8 cellular contexts compared by ENCODE assay signal in the genomic region with DNA sequence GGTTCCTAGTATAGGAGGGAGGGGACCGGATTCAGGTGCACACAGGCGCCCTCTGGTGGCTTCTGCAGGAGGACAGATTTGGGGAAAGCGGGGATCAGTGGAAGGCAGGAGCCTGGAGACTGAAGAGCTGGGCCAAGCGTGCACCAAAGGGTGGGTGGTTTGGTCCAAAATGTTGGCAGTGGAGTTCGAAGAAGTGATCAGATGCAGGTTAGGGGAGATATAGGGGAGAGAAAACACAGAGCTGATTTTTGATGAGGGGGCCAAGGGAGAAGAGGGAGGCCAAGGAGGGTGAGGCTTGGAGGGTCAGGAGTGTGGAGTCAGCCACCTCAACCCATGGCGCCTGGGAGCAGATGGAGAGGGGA. TPM values are rescaled to one million over a fixed set of nuclear protein-coding genes. Genes with fewer than 3 reads are reported as not detected.
DNase-seq lines count a peak whose midpoint lies in the region; ATAC-seq and TF ChIP-seq lines count a peak whose summit lies in the region.

No MANE protein-coding gene starts in this region.

- no peak for ATAC-seq in GM21515 (IDR thresholded peaks at IDR 0.05; ENCODE audit: unreplicated experiment)

- H3K36me3 Mint-ChIP-seq in stimulated activated naive CD8-positive, alpha-beta T cell treated with anti-CD3 and anti-CD28 coated beads, Interleukin-15, Interleukin-2, amounts not matched to agents 100 ng/mL and 50 ng/mL, for 24 hours (ENCODE audit: low read depth), result no peaks in the 10 kb centered on the region

- no peaks in the 10 kb centered on the region for H3K9me2 ChIP-seq in DOHH2 (replicated peaks; ENCODE audit: control insufficient read depth, low read length)

- TF ChIP-seq POLR2A in Peyer's patch (IDR thresholded peaks at IDR 0.05), result no peak

- H3K79me2 ChIP-seq in DOHH2 (ENCODE audit: control insufficient read depth, low read length), result peaks cover 2% of the 10 kb centered on the region; the same call in 1 of the 2 replicates

- H3K4me1 Mint-ChIP-seq in stimulated activated naive CD8-positive, alpha-beta T cell treated with anti-CD3 and anti-CD28 coated beads, Interleukin-15, Interleukin-2, amounts not matched to agents 100 ng/mL and 50 ng/mL, for 24 hours (ENCODE audit: low read depth), result peaks cover 19% of the 10 kb centered on the region

- peak; percentile 68 for DNase-seq in LHCN-M2 (ENCODE audit: low read depth)
- peak; percentile 83 to 93 (median 89) for DNase-seq in Peyer's patch
- DNase-seq in activated T-cell treated with anti-CD3 and anti-CD28 coated beads, Interleukin-2, amount 50 U/mL, for 48 hours, result peak; percentile 90 to 91
- DNase-seq in fibroblast of peridontal ligament (ENCODE audit: extremely low read depth), result peak; percentile 77

- H3K27ac ChIP-seq in DOHH2 (ENCODE audit: low read depth, low read length) (no peak overlapping the region), Peyer's patch (peak overlapping the region in 1 of 4 donors; percentile 7)

- H3K9me3 ChIP-seq in DOHH2 (ENCODE audit: control insufficient read depth, insufficient read depth, low read length), result no peaks in the 10 kb centered on the region
- no peaks in the 10 kb centered on the region for H3K9me3 ChIP-seq in Peyer's patch
- no peaks in the 10 kb centered on the region for H3K9me3 ChIP-seq in neuron (ENCODE audit: low read length)

- H3K27ac Mint-ChIP-seq in stimulated activated naive CD8-positive, alpha-beta T cell treated with anti-CD3 and anti-CD28 coated beads, Interleukin-15, Interleukin-2, amounts not matched to agents 100 ng/mL and 50 ng/mL, for 24 hours, result peak overlapping the region; percentile 46

- H3K4me1 ChIP-seq in DOHH2 (ENCODE audit: control insufficient read depth, low read length), result peaks cover 39% of the 10 kb centered on the region
- H3K4me1 ChIP-seq in Peyer's patch, result peaks cover 0 to 13% (median 0%) of the 10 kb centered on the region in 4 donors
- H3K4me1 ChIP-seq in neuron (ENCODE audit: insufficient read depth, low read length), result peaks cover 12% of the 10 kb centered on the region

- H3K27me3 ChIP-seq in DOHH2 (ENCODE audit: control insufficient read depth, low read length) (no peaks in the 10 kb centered on the region), Peyer's patch (no peaks in the 10 kb centered on the region), neuron (ENCODE audit: insufficient read depth, low read length) (no peaks in the 10 kb centered on the region)

- no peaks in the 10 kb centered on the region for H4K20me1 ChIP-seq in DOHH2 (ENCODE audit: control insufficient read depth, insufficient read depth, low read depth, low read length)

- H3K36me3 ChIP-seq in DOHH2 (ENCODE audit: control insufficient read depth, low read length) (no peaks in the 10 kb centered on the region), Peyer's patch (no peaks in the 10 kb centered on the region), neuron (ENCODE audit: insufficient read depth, low read length) (no peaks in the 10 kb centered on the region)

- peak overlapping the region; percentile 1 for H2AFZ ChIP-seq in neuron (ENCODE audit: low read depth, low read length)

- peak overlapping the region; percentile 63 for H3K4me2 ChIP-seq in DOHH2 (ENCODE audit: low read length)

- TF ChIP-seq CTCF in DOHH2 (IDR thresholded peaks at IDR 0.05; ENCODE audit: low read depth, low read length, poor library complexity, severe bottlenecking), result peak; percentile 96
- TF ChIP-seq CTCF in Peyer's patch (IDR thresholded peaks at IDR 0.05), result peak; percentile 72 to 88 (median 84)

- no peaks in the 10 kb centered on the region for H3K27me3 Mint-ChIP-seq in stimulated activated naive CD8-positive, alpha-beta T cell treated with anti-CD3 and anti-CD28 coated beads, Interleukin-15, Interleukin-2, amounts not matched to agents 100 ng/mL and 50 ng/mL, for 24 hours

- no peaks in the 10 kb centered on the region for H3K9me3 Mint-ChIP-seq in stimulated activated naive CD8-positive, alpha-beta T cell treated with anti-CD3 and anti-CD28 coated beads, Interleukin-15, Interleukin-2, amounts not matched to agents 100 ng/mL and 50 ng/mL, for 24 hours

- H3K4me3 ChIP-seq in DOHH2 (ENCODE audit: low read length) (peak overlapping the region; percentile 39), Peyer's patch (no peak overlapping the region), neuron (ENCODE audit: low read length) (no peak overlapping the region)

- peaks cover 8% of the 10 kb centered on the region for H3F3A ChIP-seq in DOHH2 (ENCODE audit: control insufficient read depth, insufficient read depth)

- no peak overlapping the region for H3K4me3 Mint-ChIP-seq in stimulated activated naive CD8-positive, alpha-beta T cell treated with anti-CD3 and anti-CD28 coated beads, Interleukin-15, Interleukin-2, amounts not matched to agents 100 ng/mL and 50 ng/mL, for 24 hours

RNA-seq across cellular contexts. Expression of gene CARM1, which starts 6.8 kb away (rescaled TPM):
- total RNA-seq in LHCN-M2 (2014; rRNA removed), result 37.4 and 42.1 TPM in 2 replicates
- polyA plus RNA-seq in LHCN-M2 (2012), result 46.7 TPM
- total RNA-seq in Peyer's patch, result 10 to 100 TPM; 23.8 to 40.6 (median 29.7) TPM

RNA-seq across cellular contexts. Expression of gene C19orf38, which starts 16.3 kb away (rescaled TPM):
- total RNA-seq in LHCN-M2 (2014; rRNA removed), result not detected in 2 replicates
- 0.11 TPM for polyA plus RNA-seq in LHCN-M2 (2012)
- 10 to 100 TPM in 1 of 4 donors, not detected in 3; 20.6 TPM for total RNA-seq in Peyer's patch

RNA-seq across cellular contexts. Expression of gene TMED1, which starts 28.5 kb away (rescaled TPM):
- 52.1 and 52.9 TPM in 2 replicates for total RNA-seq in LHCN-M2 (2014; rRNA removed)
- 37.2 TPM for polyA plus RNA-seq in LHCN-M2 (2012)
- total RNA-seq in Peyer's patch, result 10 to 100 TPM; 11.6 to 18.4 (median 16.0) TPM
